ENCODE assay signal across 36 cellular contexts in the genomic region with DNA sequence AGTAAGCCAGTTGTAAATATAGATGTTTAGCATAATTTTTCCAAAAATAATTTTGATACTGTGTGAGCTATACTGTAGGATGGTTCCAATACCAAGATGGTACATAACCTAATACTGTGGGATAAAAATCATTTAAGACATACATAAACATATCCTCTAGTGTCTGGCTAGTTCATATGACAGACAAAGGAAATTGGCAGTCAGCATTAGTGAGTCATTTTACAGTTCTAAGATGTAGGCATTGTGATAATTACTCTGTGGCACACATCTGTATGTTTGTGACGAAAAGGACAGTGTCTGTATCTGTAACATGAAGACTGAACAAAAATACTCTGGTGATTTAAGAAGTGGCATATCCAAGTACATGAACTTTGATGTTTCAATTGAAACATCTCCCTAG. TPM values are rescaled to one million over a fixed set of nuclear protein-coding genes. Genes with fewer than 3 reads are reported as not detected.
"Had no signal": no experiment of that assay in that cellular context is flagged by ENCODE, and none has a peak within 500 bp of the region (broad histone marks: within the 10 kb centered on the region; RNA-seq: fewer than 3 reads in every experiment).

No MANE protein-coding gene starts in this region.

- H3K4me3 ChIP-seq: adrenal gland, cardiac muscle cell, coronary artery, MG63, PC-9 had no signal

- H3K36me3 ChIP-seq: adrenal gland, cardiac muscle cell, MG63 had no signal

- H3K4me2 ChIP-seq: KMS-11, PC-9 had no signal

- H3K9me3 ChIP-seq: adrenal gland, MG63 had no signal

- H3K36me3 Mint-ChIP-seq: activated naive CD4-positive, alpha-beta T cell treated with anti-CD3 and anti-CD28 coated beads, Interleukin-2, amount 50 U/mL, for 72 hours; brain had no signal

- FAIRE-seq: RCC 7860 had no signal

- H3K4me1 Mint-ChIP-seq: activated CD4-positive, alpha-beta T cell treated with anti-CD3 and anti-CD28 coated beads, Interleukin-2, amount 10 ng/mL, durations not matched to agents 24 days and 14 days; brain; central memory CD8-positive, alpha-beta T cell had no signal

- H3K27ac ChIP-seq: adrenal gland, cardiac muscle cell, coronary artery, KMS-11, PC-9, RWPE1 had no signal

- H3K27me3 Mint-ChIP-seq: activated CD4-positive, alpha-beta T cell treated with anti-CD3 and anti-CD28 coated beads, Interleukin-2, amount 10 ng/mL, durations not matched to agents 24 days and 14 days; activated CD8-positive, alpha-beta T cell treated with anti-CD3 and anti-CD28 coated beads for 36 hours; brain; central memory CD8-positive, alpha-beta T cell had no signal

- H3K9me3 Mint-ChIP-seq: activated CD4-positive, alpha-beta T cell treated with anti-CD3 and anti-CD28 coated beads, Interleukin-2, amount 10 ng/mL, durations not matched to agents 24 days and 14 days; activated CD8-positive, alpha-beta T cell treated with anti-CD3 and anti-CD28 coated beads for 36 hours; activated naive CD4-positive, alpha-beta T cell treated with anti-CD3 and anti-CD28 coated beads for 36 hours; activated naive CD4-positive, alpha-beta T cell treated with anti-CD3 and anti-CD28 coated beads, Interleukin-2, amount 50 U/mL, for 72 hours; activated T-cell treated with anti-CD3 and anti-CD28 coated beads, Interleukin-2, amount 50 U/mL, for 72 hours; activated T-helper 2 cell treated with anti-CD3 and anti-CD28 coated beads, Interferon-gamma antibody, Interleukin-2, Interleukin-4, amounts not matched to agents 10 μg/mL and 5 μg/mL and 100 μg/mL, durations not matched to agents 14 hours and 24 hours and 36 hours; brain had no signal

- DNase-seq: activated CD4-positive, alpha-beta T cell treated with anti-CD3 and anti-CD28 coated beads, Interleukin-2, amount 10 ng/mL, durations not matched to agents 24 days and 14 days; activated CD4-positive, alpha-beta T cell treated with anti-CD3 and anti-CD28 coated beads, Interleukin-2, amount 50 U/mL, for 4 hours; activated CD8-positive, alpha-beta T cell treated with anti-CD3 and anti-CD28 coated beads for 36 hours; activated gamma-delta T cell; activated naive CD4-positive, alpha-beta T cell treated with anti-CD3 and anti-CD28 coated beads for 36 hours; activated T-cell treated with anti-CD3 and anti-CD28 coated beads, Interleukin-2, amount 50 U/mL, for 1 hour; activated T-cell treated with anti-CD3 and anti-CD28 coated beads, Interleukin-2, amount 50 U/mL, for 72 hours; adrenal gland; MG63; NCI-H1048; NCI-H1105 treated with DMSO at 0.1 percent for 48 hours; NCI-H1436; NCI-H187 treated with DMSO at 0.1 percent for 48 hours; NCI-H2081; NCI-H510A; NCI-H526; NCI-H748 treated with DMSO at 0.1 percent for 48 hours; NK-92 treated with Interleukin-12 subunit alpha and Interleukin-12 subunit beta, amount 100 ng/mL, for 24 hours; PC-9; SIG-M5; T-helper 1 cell; T-helper 2 cell; T-helper 9 cell had no signal

- H3K27me3 ChIP-seq: adrenal gland, cardiac muscle cell, MG63 had no signal

- H2AFZ ChIP-seq: PC-9 had no signal

- H3K9ac ChIP-seq: KMS-11 had no signal

- ATAC-seq: activated CD8-positive, alpha-beta T cell treated with anti-CD3 and anti-CD28 coated beads for 36 hours; activated naive CD4-positive, alpha-beta T cell treated with anti-CD3 and anti-CD28 coated beads, Interleukin-2, amount 50 U/mL, for 72 hours; activated T-cell treated with anti-CD3 and anti-CD28 coated beads, Interleukin-2, amount 50 U/mL, for 72 hours; Right ventricle myocardium inferior; SK-N-SH treated with all-trans-retinoic acid at 6 μM for 48 hours had no signal

- H3K4me3 Mint-ChIP-seq: activated CD4-positive, alpha-beta T cell treated with anti-CD3 and anti-CD28 coated beads, Interleukin-2, amount 10 ng/mL, durations not matched to agents 24 days and 14 days; activated CD8-positive, alpha-beta T cell treated with anti-CD3 and anti-CD28 coated beads for 36 hours; activated naive CD4-positive, alpha-beta T cell treated with anti-CD3 and anti-CD28 coated beads for 36 hours; activated T-cell treated with anti-CD3 and anti-CD28 coated beads, Interleukin-2, amount 50 U/mL, for 72 hours; brain; central memory CD8-positive, alpha-beta T cell had no signal

- H3K4me1 ChIP-seq: adrenal gland had no signal

- H3K27ac Mint-ChIP-seq: activated CD4-positive, alpha-beta T cell treated with anti-CD3 and anti-CD28 coated beads, Interleukin-2, amount 10 ng/mL, durations not matched to agents 24 days and 14 days; activated CD8-positive, alpha-beta T cell treated with anti-CD3 and anti-CD28 coated beads for 36 hours; activated naive CD4-positive, alpha-beta T cell treated with anti-CD3 and anti-CD28 coated beads for 36 hours; activated naive CD4-positive, alpha-beta T cell treated with anti-CD3 and anti-CD28 coated beads, Interleukin-2, amount 50 U/mL, for 72 hours; activated T-cell treated with anti-CD3 and anti-CD28 coated beads, Interleukin-2, amount 50 U/mL, for 72 hours; activated T-helper 2 cell treated with anti-CD3 and anti-CD28 coated beads, Interferon-gamma antibody, Interleukin-2, Interleukin-4, amounts not matched to agents 10 μg/mL and 5 μg/mL and 100 μg/mL, durations not matched to agents 14 hours and 24 hours and 36 hours; brain had no signal

RNA-seq across cellular contexts. Expression of a gene that starts 49.6 kb away (rescaled TPM):
- total RNA-seq: activated CD4-positive, alpha-beta T cell treated with anti-CD3 and anti-CD28 coated beads, Interleukin-2, amount 10 ng/mL, durations not matched to agents 24 days and 14 days; activated CD8-positive, alpha-beta memory T cell treated with anti-CD3 and anti-CD28 coated beads for 36 hours; activated CD8-positive, alpha-beta T cell treated with anti-CD3 and anti-CD28 coated beads for 36 hours; activated naive CD4-positive, alpha-beta T cell treated with anti-CD3 and anti-CD28 coated beads for 36 hours; activated naive CD4-positive, alpha-beta T cell treated with anti-CD3 and anti-CD28 coated beads, Interleukin-2, amount 50 U/mL, for 72 hours; activated T-cell treated with anti-CD3 and anti-CD28 coated beads, Interleukin-2, amount 50 U/mL, for 72 hours; activated T-helper 2 cell treated with anti-CD3 and anti-CD28 coated beads, Interferon-gamma antibody, Interleukin-2, Interleukin-4, amounts not matched to agents 10 μg/mL and 5 μg/mL and 100 μg/mL, durations not matched to agents 14 hours and 24 hours and 36 hours; adrenal gland; cardiac muscle cell; PC-9; Right ventricle myocardium inferior; SK-MEL-5 had no signal
- polyA plus RNA-seq: adrenal gland, cardiac muscle cell had no signal
